1 cellular context compared by ENCODE assay signal in the genomic region with DNA sequence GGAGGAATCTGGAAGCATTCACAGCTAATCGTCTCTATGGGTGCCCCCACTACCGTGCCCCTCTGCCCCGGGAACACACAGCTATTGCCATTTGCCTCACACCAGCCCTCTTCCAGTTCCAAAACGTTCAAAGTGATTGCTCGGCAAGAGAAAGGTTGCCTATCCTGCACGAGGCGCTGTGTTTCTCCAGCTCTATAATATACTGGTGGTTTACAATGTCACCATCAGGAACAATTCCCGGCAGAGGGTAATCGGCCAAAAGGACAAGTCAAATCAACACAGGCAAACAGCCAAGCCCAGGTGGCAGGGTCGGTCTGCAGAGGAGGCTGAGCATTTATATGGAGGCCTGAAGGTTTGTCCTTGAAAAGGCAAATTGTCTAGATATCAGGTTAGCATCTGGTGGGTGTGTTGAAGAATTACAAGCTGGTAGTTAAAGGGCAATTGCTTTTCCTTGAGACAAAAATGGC.
TF ChIP-seq lines count a peak whose summit lies in the region.

No MANE protein-coding gene starts in this region.

TF ChIP-seq in A549, 52 proteins besides CTCF, POLR2A, EP300 and RAD21 (continued from another document):
- TF ChIP-seq, protein P1, sequence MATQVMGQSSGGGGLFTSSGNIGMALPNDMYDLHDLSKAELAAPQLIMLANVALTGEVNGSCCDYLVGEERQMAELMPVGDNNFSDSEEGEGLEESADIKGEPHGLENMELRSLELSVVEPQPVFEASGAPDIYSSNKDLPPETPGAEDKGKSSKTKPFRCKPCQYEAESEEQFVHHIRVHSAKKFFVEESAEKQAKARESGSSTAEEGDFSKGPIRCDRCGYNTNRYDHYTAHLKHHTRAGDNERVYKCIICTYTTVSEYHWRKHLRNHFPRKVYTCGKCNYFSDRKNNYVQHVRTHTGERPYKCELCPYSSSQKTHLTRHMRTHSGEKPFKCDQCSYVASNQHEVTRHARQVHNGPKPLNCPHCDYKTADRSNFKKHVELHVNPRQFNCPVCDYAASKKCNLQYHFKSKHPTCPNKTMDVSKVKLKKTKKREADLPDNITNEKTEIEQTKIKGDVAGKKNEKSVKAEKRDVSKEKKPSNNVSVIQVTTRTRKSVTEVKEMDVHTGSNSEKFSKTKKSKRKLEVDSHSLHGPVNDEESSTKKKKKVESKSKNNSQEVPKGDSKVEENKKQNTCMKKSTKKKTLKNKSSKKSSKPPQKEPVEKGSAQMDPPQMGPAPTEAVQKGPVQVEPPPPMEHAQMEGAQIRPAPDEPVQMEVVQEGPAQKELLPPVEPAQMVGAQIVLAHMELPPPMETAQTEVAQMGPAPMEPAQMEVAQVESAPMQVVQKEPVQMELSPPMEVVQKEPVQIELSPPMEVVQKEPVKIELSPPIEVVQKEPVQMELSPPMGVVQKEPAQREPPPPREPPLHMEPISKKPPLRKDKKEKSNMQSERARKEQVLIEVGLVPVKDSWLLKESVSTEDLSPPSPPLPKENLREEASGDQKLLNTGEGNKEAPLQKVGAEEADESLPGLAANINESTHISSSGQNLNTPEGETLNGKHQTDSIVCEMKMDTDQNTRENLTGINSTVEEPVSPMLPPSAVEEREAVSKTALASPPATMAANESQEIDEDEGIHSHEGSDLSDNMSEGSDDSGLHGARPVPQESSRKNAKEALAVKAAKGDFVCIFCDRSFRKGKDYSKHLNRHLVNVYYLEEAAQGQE (IDR thresholded peaks at IDR 0.05), result no peak
- TF ChIP-seq HDAC2 (IDR thresholded peaks at IDR 0.05) (no peak), NPAS2 (CRISPR knock-in tag; IDR thresholded peaks at IDR 0.05; ENCODE audit: borderline replicate concordance) (no peak), HEYL (CRISPR knock-in tag; IDR thresholded peaks at IDR 0.05) (no peak), CBX8 (IDR thresholded peaks at IDR 0.05) (no peak), RCOR1 (IDR thresholded peaks at IDR 0.05; ENCODE audit: low read depth, low read length) (no peak), HOXB13 (CRISPR knock-in tag; IDR thresholded peaks at IDR 0.05; ENCODE audit: low read depth) (peak; percentile 2; the same call in 1 of the 2 replicates), MAZ (IDR thresholded peaks at IDR 0.05; ENCODE audit: borderline replicate concordance, low read depth, low read length) (no peak), FOSB (CRISPR knock-in tag; IDR thresholded peaks at IDR 0.05) (no peak), NR3C1 (IDR thresholded peaks at IDR 0.05) (no peak), JUN (IDR thresholded peaks at IDR 0.05) (peak in 1 of 2 experiments; percentile 37; a peak in 1 of 5 replicates), FOSL2 (IDR thresholded peaks at IDR 0.05) (no peak; the same call in 1 of the 2 replicates), FOSL2 (CRISPR knock-in tag; IDR thresholded peaks at IDR 0.05) (no peak), CHD4 (IDR thresholded peaks at IDR 0.05; ENCODE audit: borderline replicate concordance) (no peak), CHD2 (IDR thresholded peaks at IDR 0.05; ENCODE audit: low read length, partially characterized antibody) (no peak), NFE2L2 (conservative IDR thresholded peaks at IDR 0.05; ENCODE audit: low read length) (no peak), ZC3H11A (IDR thresholded peaks at IDR 0.05) (no peak), ZFP36 (IDR thresholded peaks at IDR 0.05; ENCODE audit: borderline replicate concordance, partially characterized antibody) (no peak), MAFK (IDR thresholded peaks at IDR 0.05; ENCODE audit: partially characterized antibody) (no peak), CEBPB (IDR thresholded peaks at IDR 0.05) (no peak)
- TF ChIP-seq, protein P2, sequence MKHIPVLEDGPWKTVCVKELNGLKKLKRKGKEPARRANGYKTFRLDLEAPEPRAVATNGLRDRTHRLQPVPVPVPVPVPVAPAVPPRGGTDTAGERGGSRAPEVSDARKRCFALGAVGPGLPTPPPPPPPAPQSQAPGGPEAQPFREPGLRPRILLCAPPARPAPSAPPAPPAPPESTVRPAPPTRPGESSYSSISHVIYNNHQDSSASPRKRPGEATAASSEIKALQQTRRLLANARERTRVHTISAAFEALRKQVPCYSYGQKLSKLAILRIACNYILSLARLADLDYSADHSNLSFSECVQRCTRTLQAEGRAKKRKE (CRISPR knock-in tag; IDR thresholded peaks at IDR 0.05; ENCODE audit: low read depth), result no peak
- TF ChIP-seq, protein P3, sequence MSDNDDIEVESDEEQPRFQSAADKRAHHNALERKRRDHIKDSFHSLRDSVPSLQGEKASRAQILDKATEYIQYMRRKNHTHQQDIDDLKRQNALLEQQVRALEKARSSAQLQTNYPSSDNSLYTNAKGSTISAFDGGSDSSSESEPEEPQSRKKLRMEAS (IDR thresholded peaks at IDR 0.05), result peak; percentile 40
- TF ChIP-seq, protein P4, sequence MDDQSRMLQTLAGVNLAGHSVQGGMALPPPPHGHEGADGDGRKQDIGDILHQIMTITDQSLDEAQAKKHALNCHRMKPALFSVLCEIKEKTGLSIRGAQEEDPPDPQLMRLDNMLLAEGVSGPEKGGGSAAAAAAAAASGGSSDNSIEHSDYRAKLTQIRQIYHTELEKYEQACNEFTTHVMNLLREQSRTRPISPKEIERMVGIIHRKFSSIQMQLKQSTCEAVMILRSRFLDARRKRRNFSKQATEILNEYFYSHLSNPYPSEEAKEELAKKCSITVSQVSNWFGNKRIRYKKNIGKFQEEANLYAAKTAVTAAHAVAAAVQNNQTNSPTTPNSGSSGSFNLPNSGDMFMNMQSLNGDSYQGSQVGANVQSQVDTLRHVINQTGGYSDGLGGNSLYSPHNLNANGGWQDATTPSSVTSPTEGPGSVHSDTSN (IDR thresholded peaks at IDR 0.05), result no peak
